ENCODE assay signal across 32 cellular contexts in the genomic region with DNA sequence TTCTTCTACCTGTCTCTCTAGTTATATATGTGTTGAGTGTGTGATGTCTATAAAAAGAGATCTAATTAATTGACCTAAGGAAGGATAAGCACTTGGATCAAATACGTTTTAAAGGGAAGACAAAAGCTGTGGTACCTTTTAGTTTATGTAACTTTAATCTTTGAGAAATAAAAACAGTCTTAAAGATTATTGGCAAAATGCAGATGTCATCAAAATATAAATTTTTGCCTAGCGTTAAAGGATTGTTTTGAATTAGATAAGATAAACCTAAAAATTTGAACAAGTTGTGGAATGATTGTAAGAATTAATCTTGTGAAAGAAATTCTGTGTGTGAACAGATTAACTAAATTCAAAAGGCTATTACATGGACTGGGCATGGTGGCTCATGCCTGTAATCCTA. TPM values are rescaled to one million over a fixed set of nuclear protein-coding genes. Genes with fewer than 3 reads are reported as not detected.
"Had no signal": no experiment of that assay in that cellular context is flagged by ENCODE, and none has a peak within 500 bp of the region (broad histone marks: within the 10 kb centered on the region; RNA-seq: fewer than 3 reads in every experiment).

No MANE protein-coding gene starts in this region.

- H3K27ac ChIP-seq: ovary, parathyroid adenoma, psoas muscle, skin epidermis, spleen, suprapubic skin, testis, tibial artery, transverse colon, upper lobe of left lung, vagina had no signal

- DNase-seq: naive B cell; naive thymus-derived CD8-positive, alpha-beta T cell; nephron progenitor cell; occipital lobe; ovary; posterior cingulate gyrus; psoas muscle; right cardiac atrium; spleen; stimulated activated CD4-positive, alpha-beta T cell treated with anti-CD3 and anti-CD28 coated beads, Interleukin-12 subunit alpha, Interleukin-12 subunit beta, amount 100 ng/mL, for 4 hours; stimulated activated CD4-positive, alpha-beta T cell treated with anti-CD3 and anti-CD28 coated beads, Interleukin-1b, Interleukin-23, amount 100 ng/mL, for 48 hours; stimulated activated CD4-positive, alpha-beta T cell treated with anti-CD3 and anti-CD28 coated beads, Interleukin-4, amount 100 ng/mL, for 1 hour; stimulated activated CD4-positive, alpha-beta T cell treated with anti-CD3 and anti-CD28 coated beads, Interleukin-4, amount 100 ng/mL, for 4 hours; stimulated activated CD8-positive, alpha-beta memory T cell treated with anti-CD3 and anti-CD28 coated beads, Interleukin-4, amount 100 ng/mL, for 48 hours; stimulated activated naive CD4-positive, alpha-beta T cell; stimulated activated naive CD8-positive, alpha-beta T cell treated with anti-CD3 and anti-CD28 coated beads, Interleukin-15, amount 100 ng/mL, for 72 hours; stimulated activated naive CD8-positive, alpha-beta T cell treated with anti-CD3 and anti-CD28 coated beads, Interleukin-15, Interleukin-2, amounts not matched to agents 100 U/mL and 50 U/mL, for 24 hours; substantia nigra; testis; tibial artery; transverse colon; upper lobe of left lung had no signal

- H3K27me3 ChIP-seq: ovary, spleen, suprapubic skin, testis, tibial artery, transverse colon, upper lobe of left lung, vagina had no signal

- H3K4me3 ChIP-seq: ovary, psoas muscle, skin epidermis, smooth muscle cell, spleen, suprapubic skin, testis, tibial artery, transverse colon, upper lobe of left lung, vagina had no signal

- H3K79me2 ChIP-seq: parathyroid adenoma had no signal

- ATAC-seq: naive thymus-derived CD8-positive, alpha-beta T cell; natural killer cell treated with Interleukin-12 subunit alpha and Interleukin-12 subunit beta and Interleukin-15 and Interleukin-18, amount 100 ng/mL, for 72 hours; psoas muscle; right cardiac atrium; sciatic nerve; stimulated activated memory B cell treated with anti-CD40 and anti-IgM and Interleukin-4, amounts not matched to agents 10 μg/mL and 1 μg/mL and 100 μg/mL, for 72 hours; stimulated activated naive CD8-positive, alpha-beta T cell treated with anti-CD3 and anti-CD28 coated beads, Interleukin-15, amount 100 ng/mL, for 72 hours; stimulated activated naive CD8-positive, alpha-beta T cell treated with anti-CD3 and anti-CD28 coated beads, Interleukin-15, Interleukin-2, amounts not matched to agents 100 U/mL and 50 U/mL, for 24 hours had no signal

- H3K9ac ChIP-seq: parathyroid adenoma had no signal

- FAIRE-seq: urothelium cell line had no signal

- H3K9me3 ChIP-seq: ovary, psoas muscle, testis, tibial artery, transverse colon had no signal

- H3K4me2 ChIP-seq: smooth muscle cell had no signal

- H2AFZ ChIP-seq: parathyroid adenoma had no signal

- H3K4me1 ChIP-seq: parathyroid adenoma, psoas muscle, spleen, suprapubic skin, testis, tibial artery, transverse colon, upper lobe of left lung, vagina had no signal

- H3K36me3 ChIP-seq: ovary, spleen, suprapubic skin, tibial artery, transverse colon, upper lobe of left lung, vagina had no signal

RNA-seq across cellular contexts. Expression of a gene that starts 42.9 kb away (rescaled TPM):
- total RNA-seq: naive thymus-derived CD8-positive, alpha-beta T cell; natural killer cell treated with Interleukin-12 subunit alpha and Interleukin-12 subunit beta and Interleukin-15 and Interleukin-18, amount 100 ng/mL, for 72 hours; occipital lobe; ovary; psoas muscle; right cardiac atrium; upper lobe of left lung; ureter had no signal
- polyA plus RNA-seq: ovary, right cardiac atrium had no signal
